ENCODE assay signal across 15 cellular contexts in the genomic region with DNA sequence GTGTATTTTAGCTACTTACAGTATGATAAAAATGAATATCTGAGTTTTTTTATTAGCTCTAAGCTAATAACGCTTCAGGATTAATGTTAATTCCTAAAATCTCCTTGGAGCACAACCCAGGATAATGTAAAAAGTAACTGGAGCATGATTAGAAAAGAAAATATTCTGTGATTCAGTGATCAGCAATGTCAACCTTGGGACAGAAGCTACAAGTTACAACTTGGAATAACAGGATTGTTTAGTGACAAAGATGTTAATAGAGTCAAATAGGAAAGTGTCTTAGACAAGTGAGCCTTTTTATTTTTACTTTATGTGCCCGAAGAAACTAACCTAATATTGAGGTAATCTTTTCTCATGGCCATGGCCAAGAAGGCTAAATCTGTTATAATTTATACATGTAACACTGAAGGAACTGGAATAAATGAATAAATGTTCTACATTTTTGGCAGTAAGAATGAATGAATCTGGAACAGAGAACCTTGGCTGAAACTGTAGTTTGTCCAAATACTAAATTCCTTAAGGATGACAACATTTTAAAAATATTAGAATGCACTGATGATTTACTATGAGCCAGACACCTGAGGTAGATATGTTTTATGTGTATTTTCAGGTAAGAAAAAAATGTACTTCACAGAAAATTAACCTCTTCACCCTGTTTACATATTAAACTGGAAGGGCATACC.
"Had no signal": no experiment of that assay in that cellular context is flagged by ENCODE, and none has a peak within 500 bp of the region (broad histone marks: within the 10 kb centered on the region; RNA-seq: fewer than 3 reads in every experiment).

No MANE protein-coding gene starts in this region.

- H3K4me3 ChIP-seq: esophagus muscularis mucosa, right atrium auricular region, thyroid gland had no signal

- H3K27me3 ChIP-seq: esophagus muscularis mucosa, right atrium auricular region, thyroid gland had no signal

- H3K9me3 ChIP-seq: esophagus muscularis mucosa, right atrium auricular region, thyroid gland had no signal

- H3K27ac ChIP-seq: esophagus muscularis mucosa, right atrium auricular region, thyroid gland, VCaP had no signal

- DNase-seq: activated CD4-positive, alpha-beta T cell treated with anti-CD3 and anti-CD28 coated beads for 1 hour; activated CD4-positive, alpha-beta T cell treated with anti-CD3 and anti-CD28 coated beads, Interleukin-2, amount 50 U/mL, for 4 hours; activated effector memory CD4-positive, alpha-beta T cell treated with anti-CD3 and anti-CD28 coated beads, Interleukin-2, amount 50 U/mL, for 16 hours; activated T-cell treated with anti-CD3 and anti-CD28 coated beads, Interleukin-2, amount 50 U/mL, for 4 hours; amniotic stem cell; hypothalamus; stimulated activated CD4-positive, alpha-beta T cell treated with anti-CD3 and anti-CD28 coated beads, Interleukin-15, amount 100 ng/mL, for 24 hours; stimulated activated CD4-positive, alpha-beta T cell treated with anti-CD3 and anti-CD28 coated beads, Interleukin-4, amount 100 ng/mL, for 1 hour; stimulated activated naive B cell treated with anti-CD40 and anti-IgM and Interleukin-4, amounts not matched to agents 10 μg/mL and 1 μg/mL and 100 μg/mL, for 72 hours; thyroid gland had no signal

- H3K36me3 ChIP-seq: esophagus muscularis mucosa, right atrium auricular region, thyroid gland had no signal

- ATAC-seq: activated naive CD4-positive, alpha-beta T cell treated with anti-CD3 and anti-CD28 coated beads, Interleukin-2, amount 50 U/mL, for 72 hours; activated T-cell treated with anti-CD3 and anti-CD28 coated beads, Interleukin-2, amount 50 U/mL, for 4 hours; natural killer cell treated with Interleukin-12 subunit alpha and Interleukin-12 subunit beta and Interleukin-15 and Interleukin-18, amount 100 ng/mL, for 72 hours; stimulated activated naive B cell treated with anti-CD40 and anti-IgM and Interleukin-4, amounts not matched to agents 10 μg/mL and 1 μg/mL and 100 μg/mL, for 72 hours had no signal

- H3K4me1 ChIP-seq: right atrium auricular region, thyroid gland had no signal
